17 cellular contexts compared by ENCODE assay signal in genomic region chr12:79678306-79678705, GRCh38.
"Had no signal": no experiment of that assay in that cellular context is flagged by ENCODE, and none has a peak within 500 bp of the region (broad histone marks: within the 10 kb centered on the region; RNA-seq: fewer than 3 reads in every experiment).

No MANE protein-coding gene starts in this region.

- H3K4me3 ChIP-seq: dorsolateral prefrontal cortex, heart right ventricle, tibial artery had no signal

- DNase-seq: activated CD4-positive, alpha-beta T cell treated with anti-CD3 and anti-CD28 coated beads, Interleukin-2, amount 50 U/mL, for 4 hours; activated CD4-positive, CD25-positive, alpha-beta regulatory T cell treated with anti-CD3 and anti-CD28 coated beads, Interleukin-2, amount 50 U/mL, for 72 hours; activated CD8-positive, alpha-beta memory T cell treated with anti-CD3 and anti-CD28 coated beads, Interleukin-2, amount 10 ng/mL, durations not matched to agents 7 days and 5 days; activated gamma-delta T cell; activated T-cell treated with anti-CD3 and anti-CD28 coated beads, Interleukin-2, amount 50 U/mL, for 4 hours; amygdala; brain microvascular endothelial cell; dorsolateral prefrontal cortex; heart right ventricle; islet precursor cell; midbrain; naive thymus-derived CD4-positive, alpha-beta T cell; right cardiac atrium; T-helper 2 cell; tibial artery had no signal

- H3K9me3 ChIP-seq: tibial artery had no signal

- ATAC-seq: activated CD8-positive, alpha-beta memory T cell treated with anti-CD3 and anti-CD28 coated beads, Interleukin-2, amount 10 ng/mL, durations not matched to agents 7 days and 5 days; activated T-cell treated with anti-CD3 and anti-CD28 coated beads, Interleukin-2, amount 50 U/mL, for 4 hours; heart right ventricle; naive thymus-derived CD4-positive, alpha-beta T cell; right cardiac atrium had no signal

- H3K36me3 ChIP-seq: brain microvascular endothelial cell, heart right ventricle, tibial artery had no signal

- FAIRE-seq: frontal cortex, small intestine had no signal

- H3K27ac ChIP-seq: brain microvascular endothelial cell, dorsolateral prefrontal cortex, heart right ventricle, tibial artery had no signal

- H3K27me3 ChIP-seq: brain microvascular endothelial cell, heart right ventricle, tibial artery had no signal
